Comparison of ENCODE assay signal across 8 cellular contexts in the genomic region with DNA sequence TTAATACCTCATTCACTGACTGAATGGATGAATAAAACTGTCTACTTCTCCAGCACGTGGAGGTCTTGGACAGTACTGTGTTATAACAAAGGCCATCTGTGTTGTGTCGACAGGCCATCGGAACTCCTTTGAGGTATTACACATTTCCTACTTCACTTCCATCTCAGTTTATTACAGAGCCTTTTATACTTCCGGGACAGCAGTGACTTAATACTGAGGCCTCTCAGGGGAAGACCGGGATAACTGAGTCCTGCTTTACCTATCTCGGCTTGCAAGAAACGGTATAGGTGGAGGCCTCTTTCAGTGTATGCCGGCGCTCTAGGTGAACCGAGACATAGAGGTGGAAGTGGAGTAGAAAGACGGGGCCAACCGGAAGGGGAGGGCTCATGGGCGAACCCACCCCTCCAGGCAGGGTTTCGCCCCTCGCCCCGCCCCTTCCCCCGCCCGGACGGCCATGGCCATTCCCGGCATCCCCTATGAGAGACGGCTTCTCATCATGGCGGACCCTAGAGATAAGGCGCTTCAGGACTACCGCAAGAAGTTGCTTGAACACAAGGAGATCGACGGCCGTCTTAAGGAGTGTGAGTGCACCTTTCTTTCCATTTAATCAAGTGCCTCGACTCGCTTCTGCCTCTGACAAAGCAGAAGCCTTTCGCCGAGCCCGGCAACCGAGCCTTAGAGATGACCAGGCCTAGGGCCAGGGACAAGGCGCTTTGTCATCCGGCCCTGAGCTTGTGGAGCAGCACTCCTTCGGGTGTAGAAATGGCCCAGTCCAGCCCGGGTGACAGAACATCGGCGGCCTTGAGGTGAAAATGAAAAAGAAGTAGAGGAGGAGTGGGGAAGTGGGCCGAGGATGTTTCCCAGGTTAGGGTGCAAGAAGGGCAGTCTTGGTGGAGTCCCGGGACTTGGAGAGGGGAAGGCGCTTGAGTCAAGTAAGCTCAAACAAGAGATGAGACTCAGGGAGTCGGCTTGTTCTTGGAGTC. TPM values are rescaled to one million over a fixed set of nuclear protein-coding genes. Genes with fewer than 3 reads are reported as not detected.
DNase-seq lines count a peak whose midpoint lies in the region; ATAC-seq and TF ChIP-seq lines count a peak whose summit lies in the region.

A gene (plus strand): TSS at position 477 of the 983 bp plus-strand sequence. CDS start 20 bp downstream, at position 497.

- H3K9me3 Mint-ChIP-seq in activated naive CD4-positive, alpha-beta T cell treated with anti-CD3 and anti-CD28 coated beads, Interleukin-2, amount 50 U/mL, for 24 hours, result no peaks in the 10 kb centered on the region
- H3K9me3 Mint-ChIP-seq in osteocyte (ENCODE audit: unreplicated experiment), result no peaks in the 10 kb centered on the region

- no peaks in the 10 kb centered on the region for H3K27me3 ChIP-seq in thoracic aorta (replicated peaks; ENCODE audit: insufficient read depth)

- DNase-seq in GM10266 (ENCODE audit: extremely low spot score) (peak; percentile 91), NCI-H1092 treated with DMSO at 0.1 percent for 48 hours (lab: John Stamatoyannopoulos, UW) (peak; percentile 96), glomerular endothelial cell (ENCODE audit: extremely low read depth, low read depth, low spot score) (peak; percentile 67), osteocyte (ENCODE audit: extremely low spot score, unreplicated experiment) (peak; percentile 95), thoracic aorta (ENCODE audit: low spot score) (peak; percentile 74)

- peak within 1 kb of the TSS; percentile 87 for H3K4me3 ChIP-seq in thoracic aorta

- peak within 1 kb of the TSS; percentile 100 for H3K4me3 Mint-ChIP-seq in activated naive CD4-positive, alpha-beta T cell treated with anti-CD3 and anti-CD28 coated beads, Interleukin-2, amount 50 U/mL, for 24 hours
- H3K4me3 Mint-ChIP-seq in osteocyte (ENCODE audit: unreplicated experiment), result peak within 1 kb of the TSS; percentile 99

- H3K9me3 ChIP-seq in thoracic aorta, result no peaks in the 10 kb centered on the region

- peaks cover 17 to 26% of the 10 kb centered on the region in 2 donors for H3K4me1 ChIP-seq in thoracic aorta (ENCODE audit: control insufficient read depth in 1 of 2, low read depth in 2 of 2)

- H3K27me3 Mint-ChIP-seq in activated naive CD4-positive, alpha-beta T cell treated with anti-CD3 and anti-CD28 coated beads, Interleukin-2, amount 50 U/mL, for 24 hours, result no peaks in the 10 kb centered on the region
- no peaks in the 10 kb centered on the region for H3K27me3 Mint-ChIP-seq in osteocyte (ENCODE audit: unreplicated experiment)

- peaks cover 16% of the 10 kb centered on the region for H3K36me3 ChIP-seq in thoracic aorta

- ATAC-seq in HG02623 (IDR thresholded peaks at IDR 0.05; ENCODE audit: unreplicated experiment), result peak; percentile 99
- peak; percentile 99 for ATAC-seq in SK-N-SH treated with all-trans-retinoic acid at 6 μM for 48 hours
- ATAC-seq in thoracic aorta (ENCODE audit: insufficient number of reproducible peaks, low FRiP score, low read depth), result peak; percentile 94

- H3K4me1 Mint-ChIP-seq in activated naive CD4-positive, alpha-beta T cell treated with anti-CD3 and anti-CD28 coated beads, Interleukin-2, amount 50 U/mL, for 24 hours, result peaks cover 49% of the 10 kb centered on the region
- H3K4me1 Mint-ChIP-seq in osteocyte (ENCODE audit: unreplicated experiment), result peaks cover 36% of the 10 kb centered on the region

- peak within 1 kb of the TSS; percentile 73 to 87 for H3K27ac ChIP-seq in thoracic aorta

- peak within 1 kb of the TSS; percentile 99 for H3K27ac Mint-ChIP-seq in activated naive CD4-positive, alpha-beta T cell treated with anti-CD3 and anti-CD28 coated beads, Interleukin-2, amount 50 U/mL, for 24 hours
- peak within 1 kb of the TSS; percentile 98 for H3K27ac Mint-ChIP-seq in osteocyte (ENCODE audit: unreplicated experiment)

- TF ChIP-seq CTCF in GM10266 (IDR thresholded peaks at IDR 0.05; ENCODE audit: control insufficient read depth, insufficient read depth, low read depth, missing control alignments) (no peak), osteocyte (IDR thresholded peaks at IDR 0.05) (no peak), thoracic aorta (IDR thresholded peaks at IDR 0.05) (no peak)

- H3K36me3 Mint-ChIP-seq in activated naive CD4-positive, alpha-beta T cell treated with anti-CD3 and anti-CD28 coated beads, Interleukin-2, amount 50 U/mL, for 24 hours, result peaks cover 22% of the 10 kb centered on the region
- peaks cover 31% of the 10 kb centered on the region for H3K36me3 Mint-ChIP-seq in osteocyte (ENCODE audit: unreplicated experiment)

TF ChIP-seq in SK-N-SH treated with all-trans-retinoic acid at 6 μM for 48 hours, 23 proteins besides CTCF, POLR2A, EP300 and RAD21:
- peak; percentile 44; the same call in 1 of the 2 replicates for TF ChIP-seq TCF4 (CRISPR knock-in tag; IDR thresholded peaks at IDR 0.05; ENCODE audit: borderline replicate concordance)
- TF ChIP-seq, protein P1, sequence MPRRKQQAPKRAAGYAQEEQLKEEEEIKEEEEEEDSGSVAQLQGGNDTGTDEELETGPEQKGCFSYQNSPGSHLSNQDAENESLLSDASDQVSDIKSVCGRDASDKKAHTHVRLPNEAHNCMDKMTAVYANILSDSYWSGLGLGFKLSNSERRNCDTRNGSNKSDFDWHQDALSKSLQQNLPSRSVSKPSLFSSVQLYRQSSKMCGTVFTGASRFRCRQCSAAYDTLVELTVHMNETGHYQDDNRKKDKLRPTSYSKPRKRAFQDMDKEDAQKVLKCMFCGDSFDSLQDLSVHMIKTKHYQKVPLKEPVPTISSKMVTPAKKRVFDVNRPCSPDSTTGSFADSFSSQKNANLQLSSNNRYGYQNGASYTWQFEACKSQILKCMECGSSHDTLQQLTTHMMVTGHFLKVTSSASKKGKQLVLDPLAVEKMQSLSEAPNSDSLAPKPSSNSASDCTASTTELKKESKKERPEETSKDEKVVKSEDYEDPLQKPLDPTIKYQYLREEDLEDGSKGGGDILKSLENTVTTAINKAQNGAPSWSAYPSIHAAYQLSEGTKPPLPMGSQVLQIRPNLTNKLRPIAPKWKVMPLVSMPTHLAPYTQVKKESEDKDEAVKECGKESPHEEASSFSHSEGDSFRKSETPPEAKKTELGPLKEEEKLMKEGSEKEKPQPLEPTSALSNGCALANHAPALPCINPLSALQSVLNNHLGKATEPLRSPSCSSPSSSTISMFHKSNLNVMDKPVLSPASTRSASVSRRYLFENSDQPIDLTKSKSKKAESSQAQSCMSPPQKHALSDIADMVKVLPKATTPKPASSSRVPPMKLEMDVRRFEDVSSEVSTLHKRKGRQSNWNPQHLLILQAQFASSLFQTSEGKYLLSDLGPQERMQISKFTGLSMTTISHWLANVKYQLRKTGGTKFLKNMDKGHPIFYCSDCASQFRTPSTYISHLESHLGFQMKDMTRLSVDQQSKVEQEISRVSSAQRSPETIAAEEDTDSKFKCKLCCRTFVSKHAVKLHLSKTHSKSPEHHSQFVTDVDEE (CRISPR knock-in tag; IDR thresholded peaks at IDR 0.05), result peak; percentile 32; the same call in 1 of the 2 replicates
- no peak for TF ChIP-seq ZC3H10 (CRISPR knock-in tag; IDR thresholded peaks at IDR 0.05)

RNA-seq across cellular contexts. Expression of the gene that starts here (rescaled TPM):
- 49.3 and 107 TPM in 2 replicates for total RNA-seq in glomerular endothelial cell
- 69.4 and 79.8 TPM in 2 replicates for total RNA-seq in osteocyte
- 10 to 100 TPM; 59.0 to 89.0 TPM for total RNA-seq in thoracic aorta

Comparison
In these comparisons a context has a peak if more than half of its experiments do, and no peak if none do; other contexts are left out.
1. Peak in every context shown above with its lines: DNase-seq, ATAC-seq, H3K4me3 ChIP-seq and H3K27ac ChIP-seq.